ENCODE assay signal across 10 cellular contexts in the genomic region with DNA sequence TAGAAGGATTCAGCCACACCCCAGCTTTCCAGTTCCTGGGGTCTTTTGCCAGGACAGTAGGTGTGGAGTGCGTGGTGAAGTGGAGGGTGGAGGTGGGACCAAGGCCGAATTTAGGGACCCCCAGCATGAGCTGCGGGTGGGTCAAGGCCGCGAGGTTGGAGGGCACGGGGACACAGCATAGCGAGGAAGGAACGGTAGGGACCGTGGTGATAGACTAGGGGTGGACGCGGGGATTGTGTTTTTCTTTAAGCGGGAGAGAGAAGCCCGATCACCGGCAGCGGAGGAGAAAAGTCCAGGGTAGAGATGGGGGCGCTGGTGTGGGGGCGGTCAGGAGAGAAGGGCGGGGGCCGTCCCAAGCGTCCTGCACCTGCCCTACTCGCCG. TPM values are rescaled to one million over a fixed set of nuclear protein-coding genes. Genes with fewer than 3 reads are reported as not detected.
DNase-seq lines count a peak whose midpoint lies in the region; ATAC-seq and TF ChIP-seq lines count a peak whose summit lies in the region.
"Had no signal": no experiment of that assay in that cellular context is flagged by ENCODE, and none has a peak within 500 bp of the region (broad histone marks: within the 10 kb centered on the region; RNA-seq: fewer than 3 reads in every experiment).

No MANE protein-coding gene starts in this region.

- H3K9me3 ChIP-seq in heart right ventricle (peaks cover 0 to 15% (median 0%) of the 10 kb centered on the region in 11 donors), upper lobe of right lung (no peaks in the 10 kb centered on the region), BE2C (no peaks in the 10 kb centered on the region)

- peaks cover 1% of the 10 kb centered on the region for H3K36me3 Mint-ChIP-seq in central memory CD8-positive, alpha-beta T cell (ENCODE audit: insufficient read depth)
- H3K36me3 Mint-ChIP-seq in mesothelial cell of epicardium = peaks cover 17% of the 10 kb centered on the region

- H3K4me3 Mint-ChIP-seq in central memory CD8-positive, alpha-beta T cell = peak overlapping the region; percentile 58
- H3K4me3 Mint-ChIP-seq in mesothelial cell of epicardium = peak overlapping the region; percentile 59

- intact Hi-C loops in heart right ventricle (cut with DNase I) (no loop called here), cardiac septum (cut with DNase I) (no loop called here), upper lobe of right lung (cut with DNase I) (no loop called here)

- H3K27me3 ChIP-seq in heart right ventricle (peaks cover 4 to 81% (median 64%) of the 10 kb centered on the region in 7 donors), upper lobe of right lung (peaks cover 49% of the 10 kb centered on the region), BE2C (peaks cover 68% of the 10 kb centered on the region)

- peaks cover 0 to 10% (median 7%) of the 10 kb centered on the region in 9 donors for H3K4me1 ChIP-seq in heart right ventricle
- H3K4me1 ChIP-seq in upper lobe of right lung = peaks cover 9% of the 10 kb centered on the region
- H3K4me1 ChIP-seq in BE2C = no peaks in the 10 kb centered on the region

- H3K36me3 ChIP-seq in heart right ventricle = no peaks in the 10 kb centered on the region
- H3K36me3 ChIP-seq in upper lobe of right lung = no peaks in the 10 kb centered on the region
- no peaks in the 10 kb centered on the region for H3K36me3 ChIP-seq in BE2C

- no peak for DNase-seq in heart right ventricle
- no peak for DNase-seq in cardiac septum (ENCODE audit: low spot score)
- DNase-seq in central memory CD8-positive, alpha-beta T cell (ENCODE audit: low spot score in 2 of 2) = no peak
- no peak for DNase-seq in mesothelial cell of epicardium (ENCODE audit: low spot score in 2 of 2, unreplicated experiment in 2 of 2)
- DNase-seq in upper lobe of right lung = no peak
- no peak for DNase-seq in BE2C
- DNase-seq in RPMI8226 = no peak
- DNase-seq: cerebellar nuclear complex had no signal

- peaks cover 8% of the 10 kb centered on the region for H3K4me1 Mint-ChIP-seq in central memory CD8-positive, alpha-beta T cell
- peaks cover 8% of the 10 kb centered on the region for H3K4me1 Mint-ChIP-seq in mesothelial cell of epicardium

- H3K4me3 ChIP-seq in heart right ventricle (peak overlapping the region in 6 of 10 donors; percentile 16 to 38 (median 24)), upper lobe of right lung (peak overlapping the region; percentile 32), BE2C (ENCODE audit: low read depth, low read length) (no peak overlapping the region)

- WGBS in heart right ventricle, 2 donors = 2 to 4% methylated on average over 22 of the region's 22 CpGs

- H3K27ac ChIP-seq in heart right ventricle (no peak overlapping the region), upper lobe of right lung (no peak overlapping the region)

- H3K27me3 Mint-ChIP-seq in central memory CD8-positive, alpha-beta T cell = peaks cover 85% of the 10 kb centered on the region
- H3K27me3 Mint-ChIP-seq in mesothelial cell of epicardium (ENCODE audit: low read depth) = peaks cover 78% of the 10 kb centered on the region

- no peaks in the 10 kb centered on the region for H3K9me3 Mint-ChIP-seq in central memory CD8-positive, alpha-beta T cell
- peaks cover 24% of the 10 kb centered on the region for H3K9me3 Mint-ChIP-seq in mesothelial cell of epicardium

- H3K27ac Mint-ChIP-seq in central memory CD8-positive, alpha-beta T cell (ENCODE audit: low read depth) = no peak overlapping the region
- H3K27ac Mint-ChIP-seq in mesothelial cell of epicardium = no peak overlapping the region

- ATAC-seq in heart right ventricle = no peak
- no peak for ATAC-seq in central memory CD8-positive, alpha-beta T cell (replicated peaks; ENCODE audit: extremely low read depth, poor library complexity, severe bottlenecking)
- peak; percentile 43 for ATAC-seq in upper lobe of right lung
- no peak for ATAC-seq in HG02870 (IDR thresholded peaks at IDR 0.05; ENCODE audit: unreplicated experiment)

- TF ChIP-seq CTCF in heart right ventricle (IDR thresholded peaks at IDR 0.05) (no peak), mesothelial cell of epicardium (IDR thresholded peaks at IDR 0.05; ENCODE audit: unreplicated experiment) (no peak), upper lobe of right lung (IDR thresholded peaks at IDR 0.05) (no peak), BE2C (IDR thresholded peaks at IDR 0.05; ENCODE audit: low read depth, low read length) (no peak)

RNA-seq across cellular contexts. Expression of a gene that starts 0.3 kb away (rescaled TPM):
- total RNA-seq in heart right ventricle (under 1 TPM in 2 of 10 donors, not detected in 8; 0.02 TPM), cardiac septum (0.03 TPM), mesothelial cell of epicardium (0.02 to 0.07 TPM (median 0.04 TPM) in 3 replicates), upper lobe of right lung (0.23 TPM)
- not detected for polyA plus RNA-seq in heart right ventricle
- 0.12 TPM for polyA plus RNA-seq in BE2C (2012; ENCODE audit: insufficient read depth, insufficient read length, low read depth)
- total RNA-seq: subcutaneous adipose tissue had no signal
